Comparison of ENCODE assay signal across 11 cellular contexts in genomic region chr9:70553718-70554673, GRCh38.
DNase-seq lines count a peak whose midpoint lies in the region; ATAC-seq lines count a peak whose summit lies in the region.
"Had no signal": no experiment of that assay in that cellular context is flagged by ENCODE, and none has a peak within 500 bp of the region (broad histone marks: within the 10 kb centered on the region; RNA-seq: fewer than 3 reads in every experiment).

No MANE protein-coding gene starts in this region.

- no peak overlapping the region for H3K9ac ChIP-seq in NT2/D1 (ENCODE audit: insufficient read length, low read depth)

- no peaks in the 10 kb centered on the region for H3K9me3 Mint-ChIP-seq in activated T-cell treated with anti-CD3 and anti-CD28 coated beads, Interleukin-2, amount 50 U/mL, for 72 hours
- H3K9me3 Mint-ChIP-seq in activated T-cell treated with anti-CD3 and anti-CD28 coated beads, Interleukin-2, amount 50 U/mL, for 4 hours: no peaks in the 10 kb centered on the region

- H3K36me3 Mint-ChIP-seq in activated T-cell treated with anti-CD3 and anti-CD28 coated beads, Interleukin-2, amount 50 U/mL, for 72 hours (ENCODE audit: insufficient read depth in 2 of 2): no peaks in the 10 kb centered on the region
- H3K36me3 Mint-ChIP-seq in activated T-cell treated with anti-CD3 and anti-CD28 coated beads, Interleukin-2, amount 50 U/mL, for 4 hours (ENCODE audit: insufficient read depth): no peaks in the 10 kb centered on the region

- ATAC-seq in GM19351 (IDR thresholded peaks at IDR 0.05; ENCODE audit: unreplicated experiment) (no peak), HG02588 (IDR thresholded peaks at IDR 0.05; ENCODE audit: unreplicated experiment) (no peak)
- no peak for ATAC-seq in activated T-cell treated with anti-CD3 and anti-CD28 coated beads, Interleukin-2, amount 50 U/mL, for 72 hours (replicated peaks in 1 of 2)
- ATAC-seq in activated T-cell treated with anti-CD3 and anti-CD28 coated beads, Interleukin-2, amount 50 U/mL, for 4 hours: no peak
- ATAC-seq: PC-3 had no signal

- no peaks in the 10 kb centered on the region for H3K27me3 ChIP-seq in NT2/D1 (ENCODE audit: insufficient read depth, insufficient read length)
- H3K27me3 ChIP-seq: neutrophil had no signal

- peaks cover 25% of the 10 kb centered on the region for H3K4me1 Mint-ChIP-seq in activated T-cell treated with anti-CD3 and anti-CD28 coated beads, Interleukin-2, amount 50 U/mL, for 72 hours (ENCODE audit: low read depth)
- H3K4me1 Mint-ChIP-seq in activated T-cell treated with anti-CD3 and anti-CD28 coated beads, Interleukin-2, amount 50 U/mL, for 4 hours (ENCODE audit: low read depth): no peaks in the 10 kb centered on the region

- no peaks in the 10 kb centered on the region for H3K9me3 ChIP-seq in NT2/D1 (ENCODE audit: insufficient read depth, low read length)
- H3K9me3 ChIP-seq: neutrophil had no signal

- DNase-seq in DMS79 treated with DMSO at 0.1 percent for 48 hours (lab: John Stamatoyannopoulos, UW): peak; percentile 72
- peak; percentile 71 for DNase-seq in NT2/D1 (ENCODE audit: low read depth, low spot score)
- peak; percentile 59 for DNase-seq in fibroblast of gingiva (ENCODE audit: low read depth)
- DNase-seq in occipital lobe (lab: John Stamatoyannopoulos, UW): peak; percentile 42
- no peak for DNase-seq in activated T-cell treated with anti-CD3 and anti-CD28 coated beads, Interleukin-2, amount 50 U/mL, for 72 hours
- DNase-seq in activated T-cell treated with anti-CD3 and anti-CD28 coated beads, Interleukin-2, amount 50 U/mL, for 4 hours: no peak
- DNase-seq: DMS 273 treated with DMSO at 0.1 percent for 48 hours, PC-3 had no signal

- H3K27me3 Mint-ChIP-seq in activated T-cell treated with anti-CD3 and anti-CD28 coated beads, Interleukin-2, amount 50 U/mL, for 72 hours (ENCODE audit: low read depth): no peaks in the 10 kb centered on the region
- H3K27me3 Mint-ChIP-seq in activated T-cell treated with anti-CD3 and anti-CD28 coated beads, Interleukin-2, amount 50 U/mL, for 4 hours (ENCODE audit: low read depth): no peaks in the 10 kb centered on the region

- H3K27ac Mint-ChIP-seq in activated T-cell treated with anti-CD3 and anti-CD28 coated beads, Interleukin-2, amount 50 U/mL, for 72 hours: no peak overlapping the region

- H3K4me1 ChIP-seq in NT2/D1 (ENCODE audit: insufficient read depth, insufficient read length): peaks cover 6% of the 10 kb centered on the region

- H3K4me3 Mint-ChIP-seq in activated T-cell treated with anti-CD3 and anti-CD28 coated beads, Interleukin-2, amount 50 U/mL, for 72 hours: no peak overlapping the region
- H3K4me3 Mint-ChIP-seq in activated T-cell treated with anti-CD3 and anti-CD28 coated beads, Interleukin-2, amount 50 U/mL, for 4 hours: no peak overlapping the region

- H3K4me3 ChIP-seq in NT2/D1 (ENCODE audit: insufficient read length, low read depth): no peak overlapping the region

- H3K36me3 ChIP-seq in NT2/D1 (ENCODE audit: insufficient read depth, insufficient read length, low read length): no peaks in the 10 kb centered on the region
- H3K36me3 ChIP-seq: neutrophil had no signal

Comparison
In these comparisons a context has a peak if more than half of its experiments do, and no peak if none do; other contexts are left out.
1. DNase-seq: peak in DMS79 treated with DMSO at 0.1 percent for 48 hours (single experiment), NT2/D1 (single experiment), fibroblast of gingiva (single experiment) and occipital lobe (single experiment); none in activated T-cell treated with anti-CD3 and anti-CD28 coated beads, Interleukin-2, amount 50 U/mL, for 72 hours (0 of 2) and activated T-cell treated with anti-CD3 and anti-CD28 coated beads, Interleukin-2, amount 50 U/mL, for 4 hours (single experiment).